ENCODE assay signal across 7 cellular contexts in the genomic region with DNA sequence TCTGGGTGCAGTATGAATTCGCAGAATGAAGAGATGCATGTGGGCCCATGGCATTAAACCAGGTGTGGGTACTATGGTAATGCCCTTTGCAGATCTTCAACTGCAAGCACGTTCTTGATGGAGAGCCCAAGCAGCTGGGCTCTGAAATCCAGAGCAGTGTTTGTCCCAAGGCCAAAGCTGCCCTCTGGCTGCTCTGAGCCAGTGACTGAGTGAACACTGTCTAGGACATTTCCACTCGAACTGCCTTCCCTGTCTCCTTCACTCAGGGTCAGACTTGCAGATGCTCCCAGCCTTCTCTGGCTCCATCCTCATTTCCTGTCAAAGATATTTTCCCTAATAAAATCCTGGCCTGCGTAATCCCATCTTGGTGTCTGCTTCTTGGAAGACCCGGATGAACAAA.
"Had no signal": no experiment of that assay in that cellular context is flagged by ENCODE, and none has a peak within 500 bp of the region (broad histone marks: within the 10 kb centered on the region; RNA-seq: fewer than 3 reads in every experiment).

No MANE protein-coding gene starts in this region.

- FAIRE-seq: G401.6, GM12878, GM12891, GM12892, GM18507, GM19239 had no signal

- H3K4me3 ChIP-seq: GM12878 had no signal

- ATAC-seq: GM12878 had no signal

- DNase-seq: GDM1 had no signal
